Comparison of ENCODE assay signal across 2 cellular contexts in the genomic region with DNA sequence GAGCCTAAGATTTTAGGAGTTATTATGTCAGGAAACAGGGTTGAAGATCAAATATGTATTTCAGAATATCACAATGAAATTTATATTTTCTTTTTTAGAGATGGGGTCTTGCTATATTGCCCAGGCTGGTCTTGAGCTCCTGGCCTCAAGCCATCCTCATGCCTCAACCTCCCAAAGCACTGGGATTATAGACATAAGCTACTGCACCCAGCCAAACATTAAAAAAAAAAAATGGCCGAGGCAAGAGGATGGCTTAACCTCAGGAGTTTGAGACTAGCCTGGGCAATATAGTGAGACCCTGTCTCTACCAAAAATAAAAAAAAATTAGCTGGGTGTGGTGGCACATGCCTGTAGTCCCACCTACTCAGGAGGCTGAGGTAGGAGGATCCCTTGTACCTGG.
TF ChIP-seq lines count a peak whose summit lies in the region.

No MANE protein-coding gene starts in this region.

TF ChIP-seq in WTC11, 78 proteins besides CTCF, POLR2A, EP300 and RAD21:
- TF ChIP-seq ZNF121 (CRISPR knock-in tag; IDR thresholded peaks at IDR 0.05) = peak; percentile 47; the same call in 1 of the 2 replicates
TF ChIP-seq in WTC11: peak in this region for 1; not testable (repeated sequence) for 77.

TF ChIP-seq in K562, 482 proteins besides CTCF, POLR2A, EP300 and RAD21:
- TF ChIP-seq RBM25 (IDR thresholded peaks at IDR 0.05; ENCODE audit: low read depth, low read length, severe bottlenecking) (peak; percentile 50), ZNF121 (CRISPR knock-in tag; conservative IDR thresholded peaks at IDR 0.05) (peak; percentile 64), BCOR (IDR thresholded peaks at IDR 0.05) (0 out of 2 replicates have a peak, but pooled peaks have one; percentile 12)
TF ChIP-seq in K562: peak in this region for 3; not testable (repeated sequence) for 479.
